ENCODE assay signal across 19 cellular contexts in genomic region chr11:59532620-59533019, GRCh38. TPM values are rescaled to one million over a fixed set of nuclear protein-coding genes. Genes with fewer than 3 reads are reported as not detected.
A peak's percentile ranks its signal among the peaks of the same experiment; 100 is the strongest.
DNase-seq lines count a peak whose midpoint lies in the region; TF ChIP-seq lines count a peak whose summit lies in the region.
"Had no signal": no experiment of that assay in that cellular context is flagged by ENCODE, and none has a peak within 500 bp of the region (broad histone marks: within the 10 kb centered on the region; RNA-seq: fewer than 3 reads in every experiment).

No MANE protein-coding gene starts in this region.

- no peak overlapping the region for H3K27ac Mint-ChIP-seq in neural progenitor cell
- H3K27ac Mint-ChIP-seq: CD4-positive, alpha-beta memory T cell; HFFc6 had no signal

- no peaks in the 10 kb centered on the region for H3K27me3 ChIP-seq in liver (ENCODE audit: control insufficient read depth in 4 of 4, insufficient read depth in 4 of 4, low read length in 3 of 4)
- H3K27me3 ChIP-seq in neural progenitor cell = no peaks in the 10 kb centered on the region

- no peaks in the 10 kb centered on the region for H3K79me2 ChIP-seq in OCI-LY7 (ENCODE audit: insufficient read depth, low read depth, low read length)
- no peaks in the 10 kb centered on the region for H3K79me2 ChIP-seq in neural progenitor cell (ENCODE audit: low read depth)

- WGBS in liver = 64% methylated on average over 2 of the region's 2 CpGs

- TF ChIP-seq RAD21 in liver (IDR thresholded peaks at IDR 0.05) = peak in 1 of 2 donors; percentile 21

- H2AFZ ChIP-seq in OCI-LY7 (ENCODE audit: low read length) = no peak overlapping the region
- H2AFZ ChIP-seq in neural progenitor cell (replicated peaks) = no peak overlapping the region

- H3K27me3 Mint-ChIP-seq in neural progenitor cell (ENCODE audit: insufficient read depth, low read depth) = peaks cover 6% of the 10 kb centered on the region

- intact Hi-C loops in OCI-LY7 (cut with micrococcal nuclease; ENCODE audit: unreplicated experiment) = no loop called here

- no TSS peak for BruUV-seq in OCI-LY7 (replicated peaks; lab: Mats Ljungman, UMichigan)

- H3K4me2 ChIP-seq in OCI-LY7 (ENCODE audit: low read length) (no peak overlapping the region), neural progenitor cell (no peak overlapping the region)

- no peak overlapping the region for H3K27ac ChIP-seq in OCI-LY7 (ENCODE audit: low read depth, low read length, poor library complexity, severe bottlenecking)
- H3K27ac ChIP-seq in liver (ENCODE audit: low read depth in 1 of 2, low read length in 2 of 2) = no peak overlapping the region
- no peak overlapping the region for H3K27ac ChIP-seq in neural progenitor cell

- H3K9me3 ChIP-seq in OCI-LY7 (ENCODE audit: low read length) (no peaks in the 10 kb centered on the region), liver (ENCODE audit: control insufficient read depth in 4 of 4, low read length in 3 of 4) (no peaks in the 10 kb centered on the region), neural progenitor cell (ENCODE audit: low read depth) (no peaks in the 10 kb centered on the region)
- H3K9me3 ChIP-seq: HAP-1 had no signal

- H3K9me2 ChIP-seq in OCI-LY7 (ENCODE audit: insufficient read depth, low read length) = no peaks in the 10 kb centered on the region

- peaks cover 38% of the 10 kb centered on the region for H3K4me1 Mint-ChIP-seq in neural progenitor cell

- H4K20me1 ChIP-seq in OCI-LY7 (ENCODE audit: insufficient read depth, low read length) (no peaks in the 10 kb centered on the region), neural progenitor cell (ENCODE audit: low read depth) (no peaks in the 10 kb centered on the region)

- H3K4me3 Mint-ChIP-seq in neural progenitor cell = peak overlapping the region; percentile 17
- H3K4me3 Mint-ChIP-seq: CD4-positive, alpha-beta memory T cell; HFFc6 had no signal

- no peak overlapping the region for H3K9ac ChIP-seq in liver (ENCODE audit: low read depth in 1 of 2, low read length in 2 of 2)
- H3K9ac ChIP-seq in neural progenitor cell = no peak overlapping the region

- peaks cover 19% of the 10 kb centered on the region for H3F3A ChIP-seq in neural progenitor cell (ENCODE audit: low read depth)

- POLR2A ChIA-PET in OCI-LY7 (lab: Charles Lee) = interaction anchor here (0.5 to 0.7 kb wide), 2 partner anchors 169 to 642 kb away, joined by 3 to 7 read pairs; no protein-coding TSS in a partner anchor

- H3K4me3 ChIP-seq in OCI-LY7 (ENCODE audit: low read depth, low read length, poor library complexity, severe bottlenecking) = no peak overlapping the region
- H3K4me3 ChIP-seq in liver (ENCODE audit: low read depth in 1 of 3, low read length in 3 of 3) = no peak overlapping the region
- H3K4me3 ChIP-seq in neural progenitor cell = no peak overlapping the region
- H3K4me3 ChIP-seq: HAP-1 had no signal

- peaks cover 7% of the 10 kb centered on the region for H3K36me3 Mint-ChIP-seq in neural progenitor cell
- H3K36me3 Mint-ChIP-seq: CD4-positive, alpha-beta memory T cell had no signal

- no peak for DNase-seq in OCI-LY7 (ENCODE audit: low spot score)
- no peak for DNase-seq in neural progenitor cell (ENCODE audit: low spot score)
- DNase-seq in HuH-7.5 (ENCODE audit: low spot score) = no peak
- DNase-seq in RKO (ENCODE audit: low spot score) = no peak
- DNase-seq in GM10266 (ENCODE audit: extremely low spot score) = no peak
- DNase-seq: C1 segment of cervical spinal cord; Calu3; CD4-positive, alpha-beta memory T cell; COR-L47; DMS53; DND-41; GDM1; GOT3; HFFc6 had no signal

- H3K9me3 Mint-ChIP-seq in neural progenitor cell = peaks cover 10% of the 10 kb centered on the region
- H3K9me3 Mint-ChIP-seq: CD4-positive, alpha-beta memory T cell; HFFc6 had no signal

- H3K4me1 ChIP-seq in OCI-LY7 (ENCODE audit: insufficient read depth, low read length, poor library complexity, severe bottlenecking) (peaks cover 4% of the 10 kb centered on the region), liver (ENCODE audit: control insufficient read depth in 4 of 4, insufficient read depth in 4 of 4, low read length in 3 of 4) (peaks cover under 1 to 2% (median under 1%) of the 10 kb centered on the region in 4 donors), neural progenitor cell (peaks cover 30% of the 10 kb centered on the region)

- TF ChIP-seq CTCF in OCI-LY7 (conservative IDR thresholded peaks at IDR 0.05; ENCODE audit: low read length) (0 out of 2 replicates have a peak, but pooled peaks have one; percentile 19), liver (IDR thresholded peaks at IDR 0.05; ENCODE audit: low read depth, low read length, missing input control) (no peak), neural progenitor cell (IDR thresholded peaks at IDR 0.05) (no peak), GM10266 (IDR thresholded peaks at IDR 0.05; ENCODE audit: control insufficient read depth, insufficient read depth, low read depth, missing control alignments) (no peak)

- H3K36me3 ChIP-seq in OCI-LY7 (ENCODE audit: insufficient read depth, low read length) (no peaks in the 10 kb centered on the region), liver (ENCODE audit: control insufficient read depth in 4 of 4, insufficient read depth in 3 of 4, low read depth in 1 of 4, low read length in 3 of 4) (no peaks in the 10 kb centered on the region), neural progenitor cell (no peaks in the 10 kb centered on the region)
- H3K36me3 ChIP-seq: HAP-1 had no signal

- CTCF ChIA-PET in OCI-LY7 (lab: Charles Lee; ENCODE audit: unreplicated experiment) = interaction anchor here (0.9 kb wide), 1 partner anchor 290 kb away, joined by 3 read pairs; no protein-coding TSS in a partner anchor

TF ChIP-seq in liver, 16 proteins besides CTCF, POLR2A, EP300 and RAD21:
- peak; percentile 47 for TF ChIP-seq HNF4G (IDR thresholded peaks at IDR 0.05)
- peak; percentile 20 for TF ChIP-seq SP1 (IDR thresholded peaks at IDR 0.05)
- TF ChIP-seq MAX (IDR thresholded peaks at IDR 0.05) = no peak
- TF ChIP-seq RXRA (IDR thresholded peaks at IDR 0.05) = peak; percentile 39 to 70
- TF ChIP-seq HNF4A (conservative IDR thresholded peaks at IDR 0.05) = peak; percentile 80 to 94
- no peak for TF ChIP-seq REST (IDR thresholded peaks at IDR 0.05)

RNA-seq across cellular contexts. Expression of gene OR4D9, which starts 21.3 kb away (rescaled TPM):
- not detected in 2 replicates for total RNA-seq in OCI-LY7 (2014; rRNA removed; shearing (Covaris generic))
- total RNA-seq in OCI-LY7 (2022) (not detected in 2 replicates), liver (not detected), neural progenitor cell (ENCODE audit: low replicate concordance) (not detected in 2 replicates)
- not detected for polyA plus RNA-seq in liver
- total RNA-seq: A172; A673; Calu3; CD4-positive, alpha-beta memory T cell; HFFc6 had no signal
- polyA plus RNA-seq: BJ; CD4-positive, alpha-beta memory T cell had no signal

RNA-seq across cellular contexts. Expression of gene OR4D11, which starts 29.2 kb away (rescaled TPM):
- not detected in 2 replicates for total RNA-seq in OCI-LY7 (2014; rRNA removed; shearing (Covaris generic))
- total RNA-seq in OCI-LY7 (2022) (not detected in 2 replicates), liver (not detected), neural progenitor cell (ENCODE audit: low replicate concordance) (not detected in 2 replicates)
- polyA plus RNA-seq in liver = not detected
- total RNA-seq: A172; A673; Calu3; CD4-positive, alpha-beta memory T cell; HFFc6 had no signal
- polyA plus RNA-seq: BJ; CD4-positive, alpha-beta memory T cell had no signal

RNA-seq across cellular contexts. Expression of gene OR4D10, which starts 59.5 kb away (rescaled TPM):
- total RNA-seq in OCI-LY7 (2014; rRNA removed; shearing (Covaris generic)) = 0.28 TPM in 1 of 2 replicates, not detected in the other
- not detected in 2 replicates for total RNA-seq in OCI-LY7 (2022)
- total RNA-seq in liver = not detected
- not detected for polyA plus RNA-seq in liver
- total RNA-seq in neural progenitor cell (ENCODE audit: low replicate concordance) = not detected in 2 replicates
- total RNA-seq: A172; A673; Calu3; CD4-positive, alpha-beta memory T cell; HFFc6 had no signal
- polyA plus RNA-seq: BJ; CD4-positive, alpha-beta memory T cell had no signal
